In genomic region chr11:103327721-103328120, GRCh38 we compare ENCODE assay signal across 20 cellular contexts.
DNase-seq lines count a peak whose midpoint lies in the region; ATAC-seq, FAIRE-seq and TF ChIP-seq lines count a peak whose summit lies in the region.
"Had no signal": no experiment of that assay in that cellular context is flagged by ENCODE, and none has a peak within 500 bp of the region (broad histone marks: within the 10 kb centered on the region; RNA-seq: fewer than 3 reads in every experiment).

No MANE protein-coding gene starts in this region.

- no peaks in the 10 kb centered on the region for H3K27me3 ChIP-seq in IMR-90 (ENCODE audit: control insufficient read depth, insufficient read depth, low read length)
- no peaks in the 10 kb centered on the region for H3K27me3 ChIP-seq in endothelial cell of umbilical vein (ENCODE audit: control insufficient read depth in 2 of 2, insufficient read depth in 2 of 2, low read length in 2 of 2)
- H3K27me3 ChIP-seq in mesenchymal stem cell (ENCODE audit: control insufficient read depth in 1 of 2, insufficient read depth in 1 of 2, low read length in 2 of 2), result no peaks in the 10 kb centered on the region

- H4K8ac ChIP-seq in IMR-90 (ENCODE audit: low read depth in 2 of 2, low read length in 2 of 2) (peak overlapping the region in 1 of 2 experiments; percentile 42; a peak in 1 of 4 replicates), mesenchymal stem cell (ENCODE audit: low read length) (no peak overlapping the region)

- no peaks in the 10 kb centered on the region for H3K79me2 ChIP-seq in endothelial cell of umbilical vein (ENCODE audit: control insufficient read depth, insufficient read depth, low read length)

- FAIRE-seq in endothelial cell of umbilical vein (lab: Jason Lieb, UNC), result no peak
- FAIRE-seq: D721Med, GM12891, H1 had no signal

- no TSS peak for BruUV-seq in IMR-90 (replicated peaks; lab: Mats Ljungman, UMichigan)
- no TSS peak for BruUV-seq in endothelial cell of umbilical vein (replicated peaks; lab: Mats Ljungman, UMichigan)

- dilution Hi-C loops in IMR-90 (cut with HindIII; ENCODE audit: low sequenced_read_pairs, unreplicated experiment), result no loop called here
- dilution Hi-C loops in endothelial cell of umbilical vein (cut with MboI; ENCODE audit: extremely low pct_ligation_motif_present, low sequenced_read_pairs), result no loop called here

- H3K9me1 ChIP-seq in IMR-90 (ENCODE audit: insufficient read depth, low read length) (peaks cover 3% of the 10 kb centered on the region; the same call in 1 of the 2 replicates), endothelial cell of umbilical vein (replicated peaks; ENCODE audit: control insufficient read depth, extremely low read depth, insufficient read depth, low read length) (no peaks in the 10 kb centered on the region)

- no peaks in the 10 kb centered on the region for H4K20me1 ChIP-seq in IMR-90 (ENCODE audit: insufficient read depth, low read length)
- no peaks in the 10 kb centered on the region for H4K20me1 ChIP-seq in endothelial cell of umbilical vein (replicated peaks; ENCODE audit: control insufficient read depth, extremely low read depth, insufficient read depth, low read length)

- no peak overlapping the region for H2BK12ac ChIP-seq in mesenchymal stem cell (ENCODE audit: low read length in 2 of 2)

- H3K4me3 ChIP-seq in IMR-90 (ENCODE audit: insufficient read depth, low read depth, low read length) (no peak overlapping the region), endothelial cell of umbilical vein (replicated peaks in 1 of 3; ENCODE audit: insufficient read depth in 1 of 3, low read depth in 1 of 3, low read length in 3 of 3) (no peak overlapping the region), mesenchymal stem cell (ENCODE audit: insufficient read depth in 1 of 2, low read depth in 1 of 2, low read length in 2 of 2) (no peak overlapping the region)

- H3K56ac ChIP-seq in IMR-90 (ENCODE audit: extremely low read depth, insufficient read depth, low read length), result no peak overlapping the region

- H3K36me3 ChIP-seq in IMR-90 (ENCODE audit: control insufficient read depth, insufficient read depth, low read length), result no peaks in the 10 kb centered on the region; the same call in 1 of the 2 replicates
- no peaks in the 10 kb centered on the region for H3K36me3 ChIP-seq in endothelial cell of umbilical vein (ENCODE audit: control insufficient read depth in 2 of 2, extremely low read depth in 1 of 2, insufficient read depth in 2 of 2, low read length in 2 of 2)
- peaks cover 7 to 71% of the 10 kb centered on the region in 2 experiments for H3K36me3 ChIP-seq in mesenchymal stem cell (ENCODE audit: control insufficient read depth in 1 of 2, insufficient read depth in 2 of 2, low read depth in 1 of 2, low read length in 2 of 2)

- POLR2A ChIA-PET in IMR-90 (lab: Charles Lee; ENCODE audit: unreplicated experiment) (no interaction called here), endothelial cell of umbilical vein (lab: Charles Lee) (no interaction called here)

- TF ChIP-seq POLR2A in IMR-90 (IDR thresholded peaks at IDR 0.05; ENCODE audit: low read depth, low read length) (no peak), endothelial cell of umbilical vein (IDR thresholded peaks at IDR 0.05; ENCODE audit: low read depth, low read length) (no peak)

- no peak overlapping the region for H4K5ac ChIP-seq in IMR-90 (ENCODE audit: low read depth, low read length)

- H2AFZ ChIP-seq in IMR-90 (replicated peaks; ENCODE audit: low read length, poor library complexity) (no peak overlapping the region), endothelial cell of umbilical vein (ENCODE audit: low read depth, low read length) (peak overlapping the region; percentile 57), mesenchymal stem cell (ENCODE audit: low read depth, low read length) (no peak overlapping the region)

- TF ChIP-seq CTCF in IMR-90 (conservative IDR thresholded peaks at IDR 0.05; ENCODE audit: low read depth, low read length), result no peak
- TF ChIP-seq CTCF in endothelial cell of umbilical vein (IDR thresholded peaks at IDR 0.05; ENCODE audit: extremely low read depth in 1 of 2, insufficient read depth in 1 of 2, low read depth in 1 of 2, low read length in 2 of 2), result no peak

- no peak overlapping the region for H3K18ac ChIP-seq in IMR-90 (ENCODE audit: low read depth, low read length)
- no peak overlapping the region for H3K18ac ChIP-seq in mesenchymal stem cell (ENCODE audit: low read depth in 1 of 2, low read length in 2 of 2)

- ATAC-seq in IMR-90 (ENCODE audit: low read depth), result no peak
- ATAC-seq in HG03378 (IDR thresholded peaks at IDR 0.05; ENCODE audit: unreplicated experiment), result no peak
- no peak for ATAC-seq in GM19397 (IDR thresholded peaks at IDR 0.05; ENCODE audit: unreplicated experiment)
- ATAC-seq in GM19023 (IDR thresholded peaks at IDR 0.05; ENCODE audit: unreplicated experiment), result no peak
- ATAC-seq: CD8-positive, alpha-beta T cell had no signal

- no peak overlapping the region for H3K27ac ChIP-seq in IMR-90 (ENCODE audit: insufficient read depth, low read length)
- H3K27ac ChIP-seq in endothelial cell of umbilical vein (ENCODE audit: insufficient read depth, low read depth, low read length), result no peak overlapping the region
- no peak overlapping the region for H3K27ac ChIP-seq in mesenchymal stem cell (ENCODE audit: low read length, poor library complexity, severe bottlenecking)
- H3K27ac ChIP-seq: 22Rv1, HL-60 had no signal

- DNase-seq in IMR-90, result peak; percentile 2
- DNase-seq in amniotic epithelial cell (ENCODE audit: low read depth), result peak; percentile 81
- no peak for DNase-seq in endothelial cell of umbilical vein (ENCODE audit: low read depth, low spot score)
- peak; percentile 19 for DNase-seq in mesenchymal stem cell
- no peak for DNase-seq in germinal center (ENCODE audit: low spot score)
- DNase-seq: CD8-positive, alpha-beta T cell; COR-L47; DMS153; DMS79 treated with DMSO at 0.1 percent for 48 hours; EL; HCEC 1CT; HFFc6 had no signal

- no peak overlapping the region for H2AK9ac ChIP-seq in IMR-90 (replicated peaks; ENCODE audit: low read depth, low read length, poor library complexity)

- no peak overlapping the region for H2BK5ac ChIP-seq in IMR-90 (ENCODE audit: low read depth, low read length, poor library complexity, severe bottlenecking)
- no peak overlapping the region for H2BK5ac ChIP-seq in mesenchymal stem cell (ENCODE audit: low read depth, low read length, poor library complexity, severe bottlenecking)

- H2AK5ac ChIP-seq in IMR-90 (ENCODE audit: low read depth, low read length) (no peak overlapping the region), mesenchymal stem cell (ENCODE audit: low read length, severe bottlenecking) (no peak overlapping the region)

- no peaks in the 10 kb centered on the region for H3K9me3 ChIP-seq in IMR-90 (ENCODE audit: control insufficient read depth, insufficient read depth, low read length)
- no peaks in the 10 kb centered on the region for H3K9me3 ChIP-seq in endothelial cell of umbilical vein (replicated peaks; ENCODE audit: control insufficient read depth, insufficient read depth, low read length)
- H3K9me3 ChIP-seq in mesenchymal stem cell (ENCODE audit: control insufficient read depth, low read length), result no peaks in the 10 kb centered on the region

- no peak overlapping the region for H3K4me2 ChIP-seq in IMR-90 (ENCODE audit: low read depth, low read length)
- no peak overlapping the region for H3K4me2 ChIP-seq in endothelial cell of umbilical vein (ENCODE audit: insufficient read depth, low read length)
- H3K4me2 ChIP-seq in mesenchymal stem cell (ENCODE audit: low read length, poor library complexity, severe bottlenecking), result no peak overlapping the region

- H3K79me1 ChIP-seq in IMR-90 (ENCODE audit: low read depth in 1 of 2, low read length in 2 of 2), result no peaks in the 10 kb centered on the region
- no peaks in the 10 kb centered on the region for H3K79me1 ChIP-seq in mesenchymal stem cell (replicated peaks; ENCODE audit: low read length, poor library complexity, severe bottlenecking)

- CTCF ChIA-PET in IMR-90 (lab: Yijun Ruan, JAX), result no interaction called here
- CTCF ChIA-PET in endothelial cell of umbilical vein (lab: Charles Lee), result interaction anchor here (1.4 to 1.5 kb wide), 2 partner anchors 12 to 273 kb away, joined by 5 to 9 read pairs; no protein-coding TSS in a partner anchor

- H3K14ac ChIP-seq in IMR-90 (replicated peaks; ENCODE audit: low read depth, low read length), result no peak overlapping the region
- H3K14ac ChIP-seq in mesenchymal stem cell (ENCODE audit: low read length in 2 of 2), result no peak overlapping the region

- in situ Hi-C loops in IMR-90 (cut with MboI; ENCODE audit: low sequenced_read_pairs), result no loop called here

- H2BK15ac ChIP-seq in IMR-90 (ENCODE audit: low read depth, low read length), result no peak overlapping the region
- no peak overlapping the region for H2BK15ac ChIP-seq in mesenchymal stem cell (ENCODE audit: low read depth, poor library complexity, severe bottlenecking)

- peak overlapping the region; percentile 7; the same call in 1 of the 2 replicates for H3K23ac ChIP-seq in IMR-90 (ENCODE audit: low read depth, low read length)
- no peak overlapping the region for H3K23ac ChIP-seq in mesenchymal stem cell (ENCODE audit: low read length in 2 of 2)

- H2BK120ac ChIP-seq in IMR-90 (ENCODE audit: low read depth, low read length) (no peak overlapping the region), mesenchymal stem cell (ENCODE audit: low read depth, low read length) (no peak overlapping the region)

- intact Hi-C loops in IMR-90 (cut with micrococcal nuclease) (loop anchor here (2.0 to 10.0 kb wide), 3 partner anchors 125 to 597 kb away; no protein-coding TSS in a partner anchor), endothelial cell of umbilical vein (cut with micrococcal nuclease) (loop anchor here (10.0 kb wide), 1 partner anchor 827 kb away; no protein-coding TSS in a partner anchor)

- TF ChIP-seq RAD21 in IMR-90 (IDR thresholded peaks at IDR 0.05; ENCODE audit: low read length), result no peak

- WGBS in IMR-90 (ENCODE audit: extremely low coverage in 2 of 2, insufficient read length in 1 of 2), 2 experiments, result 100% methylated on average over 2 of the region's 5 CpGs; no CpG with 5 or more reads in 1 of the 2 experiments
- 88% methylated on average over 4 of the region's 5 CpGs for WGBS in mesenchymal stem cell

- H3K4me1 ChIP-seq in IMR-90 (ENCODE audit: control insufficient read depth, insufficient read depth, low read length), result peaks cover 4% of the 10 kb centered on the region
- H3K4me1 ChIP-seq in endothelial cell of umbilical vein (ENCODE audit: control insufficient read depth, extremely low read depth, insufficient read depth, low read length), result peaks cover 7% of the 10 kb centered on the region
- H3K4me1 ChIP-seq in mesenchymal stem cell (ENCODE audit: control insufficient read depth, insufficient read depth, low read depth, low read length), result peaks cover 5% of the 10 kb centered on the region

- H3K9ac ChIP-seq in IMR-90 (ENCODE audit: low read depth, low read length), result no peak overlapping the region
- H3K9ac ChIP-seq in endothelial cell of umbilical vein (replicated peaks; ENCODE audit: extremely low read depth, insufficient read depth, low read length), result no peak overlapping the region
- no peak overlapping the region for H3K9ac ChIP-seq in mesenchymal stem cell (ENCODE audit: low read length)

- H4K91ac ChIP-seq in IMR-90 (ENCODE audit: insufficient read depth, low read depth, low read length), result no peak overlapping the region
- no peak overlapping the region for H4K91ac ChIP-seq in mesenchymal stem cell (ENCODE audit: low read length)

- H2BK20ac ChIP-seq in IMR-90 (ENCODE audit: low read depth, low read length), result no peak overlapping the region

- no peak overlapping the region for H3K4ac ChIP-seq in IMR-90 (ENCODE audit: low read depth, low read length)
- H3K4ac ChIP-seq in mesenchymal stem cell (ENCODE audit: low read depth in 1 of 2, low read length in 2 of 2), result no peak overlapping the region

Comparison
In these comparisons a context has a peak if more than half of its experiments do, and no peak if none do; other contexts are left out.
1. DNase-seq: peak in IMR-90 (single experiment), amniotic epithelial cell (single experiment) and mesenchymal stem cell (single experiment); none in endothelial cell of umbilical vein (single experiment) and germinal center (single experiment).